In the genomic region with DNA sequence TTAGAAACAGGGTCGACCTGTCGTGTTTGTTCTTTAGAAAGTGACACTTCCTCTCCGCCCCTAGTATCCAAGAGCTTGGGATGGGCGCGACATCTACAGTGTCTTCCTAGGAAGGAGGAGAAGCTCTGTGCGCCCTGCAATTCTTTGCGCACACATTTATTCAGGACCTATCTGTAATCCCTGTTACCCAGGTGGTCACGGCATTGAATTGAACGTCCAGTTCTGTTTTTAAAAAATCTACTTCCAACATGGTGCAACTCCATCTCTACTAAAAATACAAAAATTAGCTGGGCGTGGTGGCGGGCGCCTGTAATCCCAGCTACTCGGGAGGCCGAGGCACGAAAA, we compare ENCODE assay signal across 9 cellular contexts. TPM values are rescaled to one million over a fixed set of nuclear protein-coding genes. Genes with fewer than 3 reads are reported as not detected.
DNase-seq lines count a peak whose midpoint lies in the region; ATAC-seq, FAIRE-seq and TF ChIP-seq lines count a peak whose summit lies in the region.
"Had no signal": no experiment of that assay in that cellular context is flagged by ENCODE, and none has a peak within 500 bp of the region (broad histone marks: within the 10 kb centered on the region; RNA-seq: fewer than 3 reads in every experiment).

No MANE protein-coding gene starts in this region.

- peak overlapping the region; percentile 96 for H2AFZ ChIP-seq in neuronal stem cell (ENCODE audit: low read length)

- H2BK120ac ChIP-seq in neuronal stem cell (ENCODE audit: low read depth, low read length) = no peak overlapping the region

- H3K27ac ChIP-seq in BLaER1 = no peak overlapping the region
- H3K27ac ChIP-seq in RWPE1 = peak overlapping the region; percentile 84
- peak overlapping the region; percentile 84 to 90 (median 89) for H3K27ac ChIP-seq in esophagus muscularis mucosa (replicated peaks in 1 of 4)
- H3K27ac ChIP-seq in neuronal stem cell (replicated peaks; ENCODE audit: low read length) = no peak overlapping the region

- H3K9ac ChIP-seq in BLaER1 = peak overlapping the region; percentile 47; the same call in 1 of the 2 replicates
- no peak overlapping the region for H3K9ac ChIP-seq in neuronal stem cell (ENCODE audit: low read depth, low read length, poor library complexity)

- ATAC-seq in GM18858 (IDR thresholded peaks at IDR 0.05; ENCODE audit: unreplicated experiment) = no peak

- no peak overlapping the region for H3K4ac ChIP-seq in neuronal stem cell (ENCODE audit: low read length)

- H3K4me1 ChIP-seq in BLaER1 (peaks cover 13% of the 10 kb centered on the region), esophagus muscularis mucosa (peaks cover 22 to 55% (median 48%) of the 10 kb centered on the region in 4 donors), neuronal stem cell (ENCODE audit: control insufficient read depth in 2 of 2, insufficient read depth in 1 of 2, low read depth in 1 of 2, low read length in 2 of 2) (peaks cover 2 to 9% of the 10 kb centered on the region in 2 donors)

- H4K20me1 ChIP-seq in BLaER1 = no peaks in the 10 kb centered on the region

- no peak overlapping the region for H2AK5ac ChIP-seq in neuronal stem cell (ENCODE audit: low read depth, low read length)

- H3K9me3 ChIP-seq in BLaER1 = peaks cover 33% of the 10 kb centered on the region
- no peaks in the 10 kb centered on the region for H3K9me3 ChIP-seq in esophagus muscularis mucosa
- H3K9me3 ChIP-seq in neuronal stem cell (replicated peaks in 1 of 2; ENCODE audit: control insufficient read depth in 2 of 2, insufficient read depth in 1 of 2, low read depth in 1 of 2, low read length in 2 of 2) = peaks cover 0 to 13% of the 10 kb centered on the region in 2 donors

- intact Hi-C loops in esophagus muscularis mucosa (cut with DNase I) = loop anchor here (5.0 to 10.0 kb wide), 3 partner anchors 81 to 141 kb away; a partner anchor contains a TSS

- no peak overlapping the region for H2BK5ac ChIP-seq in neuronal stem cell (ENCODE audit: low read length)

- POLR2A ChIA-PET in RWPE1 (lab: Yijun Ruan, JAX; ENCODE audit: low non-redundant PET) = no interaction called here

- H3K18ac ChIP-seq in neuronal stem cell (ENCODE audit: low read length) = no peak overlapping the region

- H3K79me1 ChIP-seq in neuronal stem cell (ENCODE audit: low read depth, low read length) = peaks cover 4% of the 10 kb centered on the region

- no peak overlapping the region for H2BK15ac ChIP-seq in neuronal stem cell (ENCODE audit: low read length)

- H3K27me3 ChIP-seq in BLaER1 = peaks cover 42% of the 10 kb centered on the region
- H3K27me3 ChIP-seq in esophagus muscularis mucosa = no peaks in the 10 kb centered on the region
- peaks cover 0 to 25% (median 21%) of the 10 kb centered on the region in 3 experiments for H3K27me3 ChIP-seq in neuronal stem cell (ENCODE audit: control insufficient read depth in 3 of 3, insufficient read depth in 3 of 3, low read depth in 1 of 3, low read length in 3 of 3)

- peak overlapping the region; percentile 67 for H3K4me3 ChIP-seq in BLaER1
- peak overlapping the region; percentile 80 to 86 (median 84) for H3K4me3 ChIP-seq in esophagus muscularis mucosa
- peak overlapping the region; percentile 52 to 95 for H3K4me3 ChIP-seq in neuronal stem cell (ENCODE audit: low read length in 2 of 2)

- no peaks in the 10 kb centered on the region for H3K36me3 ChIP-seq in BLaER1
- peaks cover 0 to 4% (median 0%) of the 10 kb centered on the region in 4 donors for H3K36me3 ChIP-seq in esophagus muscularis mucosa
- peaks cover 1 to 8% of the 10 kb centered on the region in 2 donors for H3K36me3 ChIP-seq in neuronal stem cell (replicated peaks in 1 of 2; ENCODE audit: control insufficient read depth in 2 of 2, insufficient read depth in 2 of 2, low read length in 2 of 2)

- WGBS in esophagus muscularis mucosa = 52% methylated on average over 13 of the region's 15 CpGs
- WGBS in neuronal stem cell (ENCODE audit: extremely low coverage in 2 of 2, insufficient read length in 2 of 2, insufficient replicate concordance in 1 of 2), 2 donors = no CpG with 5 or more reads among the region's 15 CpGs

- H3K23ac ChIP-seq in neuronal stem cell (ENCODE audit: low read depth, low read length, poor library complexity) = no peak overlapping the region

- no peak overlapping the region for H3K14ac ChIP-seq in neuronal stem cell (ENCODE audit: low read length)

- no peak overlapping the region for H4K8ac ChIP-seq in neuronal stem cell (ENCODE audit: low read depth, low read length)

- H3K4me2 ChIP-seq in BLaER1 = peak overlapping the region; percentile 79
- H3K4me2 ChIP-seq in neuronal stem cell (ENCODE audit: insufficient read depth, low read length, poor library complexity, severe bottlenecking) = peak overlapping the region; percentile 100

- H2BK12ac ChIP-seq in neuronal stem cell (ENCODE audit: low read length) = no peak overlapping the region

- no peak for TF ChIP-seq CTCF in RWPE1 (conservative IDR thresholded peaks at IDR 0.05; ENCODE audit: low read depth)
- no peak for TF ChIP-seq CTCF in esophagus muscularis mucosa (IDR thresholded peaks at IDR 0.05)

- CTCF ChIA-PET in RWPE1 (lab: Yijun Ruan, JAX) = interaction anchor here (0.6 to 1.1 kb wide), 4 partner anchors 11 to 141 kb away, joined by 3 to 6 read pairs (median 4); no protein-coding TSS in a partner anchor

- no peak for TF ChIP-seq EP300 in esophagus muscularis mucosa (IDR thresholded peaks at IDR 0.05)

- H4K91ac ChIP-seq in neuronal stem cell (ENCODE audit: low read depth, low read length, poor library complexity) = no peak overlapping the region

- TF ChIP-seq POLR2A in esophagus muscularis mucosa (IDR thresholded peaks at IDR 0.05; ENCODE audit: low read depth) = no peak
- TF ChIP-seq POLR2A in GM12891 (IDR thresholded peaks at IDR 0.05; ENCODE audit: low read depth, low read length) = no peak

- no peak for FAIRE-seq in GM12891 (lab: Jason Lieb, UNC)

- no peak for DNase-seq in RWPE1 (ENCODE audit: low spot score)
- DNase-seq in esophagus muscularis mucosa (ENCODE audit: extremely low spot score) = no peak
- no peak for DNase-seq in neuronal stem cell (ENCODE audit: low spot score)
- DNase-seq in GM12891 (ENCODE audit: insufficient read length, low spot score) = no peak
- no peak for DNase-seq in AG08396 (ENCODE audit: low spot score)
- DNase-seq in cerebellar nuclear complex (lab: John Stamatoyannopoulos, UW) = no peak
- DNase-seq: NCI-H774 had no signal

TF ChIP-seq in GM12891, 5 proteins besides CTCF, POLR2A, EP300 and RAD21:
- no peak for TF ChIP-seq PAX5 (IDR thresholded peaks at IDR 0.05; ENCODE audit: insufficient read depth, low read length, severe bottlenecking)
- TF ChIP-seq POLR2AphosphoS5 (IDR thresholded peaks at IDR 0.05; ENCODE audit: low read depth, low read length) = no peak
- TF ChIP-seq POU2F2 (IDR thresholded peaks at IDR 0.05; ENCODE audit: low read depth, low read length) = no peak
- no peak for TF ChIP-seq TAF1 (IDR thresholded peaks at IDR 0.05; ENCODE audit: low read depth, low read length)
- TF ChIP-seq SPI1 (IDR thresholded peaks at IDR 0.05; ENCODE audit: low read depth, low read length) = no peak

RNA-seq across cellular contexts. Expression of a gene that starts 0.6 kb away (rescaled TPM):
- total RNA-seq in esophagus muscularis mucosa = 100 to 1,000 TPM; 167 to 240 (median 219) TPM
- polyA plus RNA-seq in neuronal stem cell (2013, experiment 1 of 2) = 98.3 TPM
- 101 TPM for polyA plus RNA-seq in neuronal stem cell (2013, experiment 2 of 2)
- 0.30 TPM for polyA plus RNA-seq in GM12891 (2012; ENCODE audit: low read depth, missing spikeins)

Comparison
In these comparisons a context has a peak if more than half of its experiments do, and no peak if none do; other contexts are left out.
1. H3K27ac ChIP-seq: peak in RWPE1 (single experiment) and esophagus muscularis mucosa (4 of 4); none in BLaER1 (single experiment) and neuronal stem cell (single experiment).
2. Peak in every context shown above with its lines, with median percentiles within 50 percentile points of each other: H3K4me3 ChIP-seq.